ENCODE assay signal across 35 cellular contexts in the genomic region with DNA sequence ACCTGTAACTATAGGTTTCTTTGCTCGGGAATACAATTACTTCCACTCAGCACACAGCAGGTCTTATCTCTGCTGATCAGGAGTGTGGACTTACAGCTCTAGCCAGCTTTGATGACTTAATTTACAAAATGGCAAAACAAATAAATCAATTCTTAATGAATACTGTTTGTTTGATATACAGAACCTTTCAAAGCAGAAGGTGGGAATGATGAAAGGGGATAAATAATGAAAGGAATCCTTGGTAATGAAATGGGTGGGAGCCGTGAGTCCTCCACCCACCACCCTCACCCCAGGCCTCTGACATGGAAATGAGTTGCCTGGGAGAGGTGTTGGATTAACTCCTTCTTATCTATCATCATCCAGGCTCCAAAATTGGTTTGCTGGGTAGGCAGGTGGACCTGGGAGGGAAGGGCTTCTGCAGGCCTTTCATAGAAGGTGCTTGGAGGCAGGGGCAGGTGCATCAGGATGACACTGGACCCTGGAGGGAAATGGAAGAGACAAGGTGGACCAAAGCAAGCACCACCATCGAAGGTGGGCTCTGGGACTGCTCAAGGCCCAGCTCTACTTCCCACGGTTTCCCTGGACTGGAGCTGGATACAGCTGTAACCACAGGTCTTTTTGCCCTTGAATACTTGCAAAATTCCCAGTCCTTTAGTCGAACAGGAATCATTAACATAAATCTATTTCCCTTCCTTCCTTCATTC. TPM values are rescaled to one million over a fixed set of nuclear protein-coding genes. Genes with fewer than 3 reads are reported as not detected.
A peak's percentile ranks its signal among the peaks of the same experiment; 100 is the strongest.
DNase-seq lines count a peak whose midpoint lies in the region; ATAC-seq and TF ChIP-seq lines count a peak whose summit lies in the region.
"Had no signal": no experiment of that assay in that cellular context is flagged by ENCODE, and none has a peak within 500 bp of the region (broad histone marks: within the 10 kb centered on the region; RNA-seq: fewer than 3 reads in every experiment).

No MANE protein-coding gene starts in this region.

- H3K18ac ChIP-seq in trophoblast cell (ENCODE audit: low read length) = no peak overlapping the region

- no peaks in the 10 kb centered on the region for H3K27me3 ChIP-seq in trophoblast cell (ENCODE audit: insufficient read depth, low read length)
- H3K27me3 ChIP-seq: brain microvascular endothelial cell, neutrophil, Peyer's patch, uterus had no signal

- no peak overlapping the region for H2BK12ac ChIP-seq in trophoblast cell (ENCODE audit: low read length)

- H3K4me3 ChIP-seq in trophoblast cell (ENCODE audit: low read depth, low read length) = no peak overlapping the region
- H3K4me3 ChIP-seq: left ventricle myocardium inferior, Peyer's patch, uterus had no signal

- peaks cover 64% of the 10 kb centered on the region for H3K36me3 Mint-ChIP-seq in stimulated activated memory B cell treated with anti-CD40 and anti-IgM and Interleukin-4, amounts not matched to agents 10 μg/mL and 1 μg/mL and 100 μg/mL, for 72 hours

- peak in 2 of 3 experiments; percentile 25 to 57 for DNase-seq in NCI-H1417 (lab: John Stamatoyannopoulos, UW)
- no peak for DNase-seq in NCI-H1417 treated with DMSO at 0.1 percent for 48 hours (lab: John Stamatoyannopoulos, UW)
- DNase-seq in NCI-H2081 (lab: John Stamatoyannopoulos, UW) = peak; percentile 50 to 76
- no peak for DNase-seq in T-helper 1 cell
- no peak for DNase-seq in trophoblast cell
- no peak for DNase-seq in activated CD4-positive, alpha-beta T cell treated with anti-CD3 and anti-CD28 coated beads for 48 hours
- DNase-seq: 8988T; activated CD4-positive, alpha-beta T cell treated with anti-CD3 and anti-CD28 coated beads, Interleukin-2, amount 10 ng/mL, durations not matched to agents 24 days and 14 days; activated CD8-positive, alpha-beta memory T cell treated with anti-CD3 and anti-CD28 coated beads for 24 hours; activated T-cell treated with anti-CD3 and anti-CD28 coated beads for 4 hours; amniotic stem cell; brain microvascular endothelial cell; Calu3; cerebellar nuclear complex; dermis blood vessel endothelial cell; endodermal cell; left ventricle myocardium inferior; NCI-H1048; NCI-H510A treated with DMSO at 0.1 percent for 48 hours; Peyer's patch; right cardiac atrium; SHP77 treated with DMSO at 0.1 percent for 48 hours; stimulated activated CD4-positive, alpha-beta T cell treated with anti-CD3 and anti-CD28 coated beads, Interleukin-1b, Interleukin-23, amount 100 ng/mL, for 48 hours; stimulated activated naive CD8-positive, alpha-beta T cell treated with anti-CD3 and anti-CD28 coated beads, Interleukin-15, amount 100 ng/mL, for 72 hours; SW 1271; T1000; uterus; WERI-Rb-1 had no signal

- H3K27ac Mint-ChIP-seq in stimulated activated memory B cell treated with anti-CD40 and anti-IgM and Interleukin-4, amounts not matched to agents 10 μg/mL and 1 μg/mL and 100 μg/mL, for 72 hours = peak overlapping the region; percentile 81
- H3K27ac Mint-ChIP-seq: activated naive CD4-positive, alpha-beta T cell treated with anti-CD3 and anti-CD28 coated beads, Interleukin-2, amount 50 U/mL, for 24 hours; endodermal cell had no signal

- no peaks in the 10 kb centered on the region for H3K27me3 Mint-ChIP-seq in stimulated activated memory B cell treated with anti-CD40 and anti-IgM and Interleukin-4, amounts not matched to agents 10 μg/mL and 1 μg/mL and 100 μg/mL, for 72 hours
- H3K27me3 Mint-ChIP-seq: activated CD4-positive, alpha-beta T cell treated with anti-CD3 and anti-CD28 coated beads, Interleukin-2, amount 10 ng/mL, durations not matched to agents 24 days and 14 days; activated naive CD4-positive, alpha-beta T cell treated with anti-CD3 and anti-CD28 coated beads, Interleukin-2, amount 50 U/mL, for 24 hours had no signal

- no peak for TF ChIP-seq CTCF in VCaP (conservative IDR thresholded peaks at IDR 0.05)

- no peak overlapping the region for H3K14ac ChIP-seq in trophoblast cell (ENCODE audit: low read length)

- H3K23ac ChIP-seq in trophoblast cell (ENCODE audit: low read length) = no peak overlapping the region

- H3K36me3 ChIP-seq in trophoblast cell (ENCODE audit: control insufficient read depth in 1 of 2, insufficient read depth in 2 of 2, low read length in 2 of 2) = no peaks in the 10 kb centered on the region
- H3K36me3 ChIP-seq: brain microvascular endothelial cell, left ventricle myocardium inferior, neutrophil, Peyer's patch, uterus, WERI-Rb-1 had no signal

- H3K4me3 Mint-ChIP-seq in stimulated activated memory B cell treated with anti-CD40 and anti-IgM and Interleukin-4, amounts not matched to agents 10 μg/mL and 1 μg/mL and 100 μg/mL, for 72 hours = no peak overlapping the region
- H3K4me3 Mint-ChIP-seq: activated CD4-positive, alpha-beta T cell treated with anti-CD3 and anti-CD28 coated beads, Interleukin-2, amount 10 ng/mL, durations not matched to agents 24 days and 14 days; activated naive CD4-positive, alpha-beta T cell treated with anti-CD3 and anti-CD28 coated beads, Interleukin-2, amount 50 U/mL, for 24 hours; endodermal cell; stimulated activated naive CD8-positive, alpha-beta T cell treated with anti-CD3 and anti-CD28 coated beads, Interleukin-15, amount 100 ng/mL, for 72 hours had no signal

- no peak overlapping the region for H2BK5ac ChIP-seq in trophoblast cell (ENCODE audit: low read depth, low read length, poor library complexity)

- H3K27ac ChIP-seq in VCaP (peak overlapping the region; percentile 72; the same call in 1 of the 2 replicates), trophoblast cell (ENCODE audit: low read depth, low read length) (no peak overlapping the region)
- H3K27ac ChIP-seq: brain microvascular endothelial cell, C4-2B, left ventricle myocardium inferior, neutrophil, Peyer's patch, WERI-Rb-1 had no signal

- H4K12ac ChIP-seq in trophoblast cell (ENCODE audit: low read depth, low read length) = no peak overlapping the region

- no peak overlapping the region for H2AFZ ChIP-seq in trophoblast cell (ENCODE audit: insufficient read depth, low read length, poor library complexity)

- H3K9ac ChIP-seq in trophoblast cell (ENCODE audit: low read length) = no peak overlapping the region

- no CpG with 5 or more reads among the region's 5 CpGs for WGBS in trophoblast cell (ENCODE audit: extremely low coverage, insufficient coverage, insufficient read length)

- no peak for ATAC-seq in stimulated activated memory B cell treated with anti-CD40 and anti-IgM and Interleukin-4, amounts not matched to agents 10 μg/mL and 1 μg/mL and 100 μg/mL, for 72 hours
- ATAC-seq: HCT116; right cardiac atrium; stimulated activated naive CD8-positive, alpha-beta T cell treated with anti-CD3 and anti-CD28 coated beads, Interleukin-15, amount 100 ng/mL, for 72 hours had no signal

- H3K9me3 Mint-ChIP-seq in stimulated activated memory B cell treated with anti-CD40 and anti-IgM and Interleukin-4, amounts not matched to agents 10 μg/mL and 1 μg/mL and 100 μg/mL, for 72 hours = no peaks in the 10 kb centered on the region
- H3K9me3 Mint-ChIP-seq: activated CD4-positive, alpha-beta T cell treated with anti-CD3 and anti-CD28 coated beads, Interleukin-2, amount 10 ng/mL, durations not matched to agents 24 days and 14 days; activated naive CD4-positive, alpha-beta T cell treated with anti-CD3 and anti-CD28 coated beads, Interleukin-2, amount 50 U/mL, for 24 hours; endodermal cell; stimulated activated naive CD8-positive, alpha-beta T cell treated with anti-CD3 and anti-CD28 coated beads, Interleukin-15, amount 100 ng/mL, for 72 hours had no signal

- H2AK5ac ChIP-seq in trophoblast cell (ENCODE audit: low read length) = no peak overlapping the region

- H3K79me1 ChIP-seq in trophoblast cell (ENCODE audit: low read length) = no peaks in the 10 kb centered on the region

- peaks cover 55% of the 10 kb centered on the region for H3K4me1 Mint-ChIP-seq in stimulated activated memory B cell treated with anti-CD40 and anti-IgM and Interleukin-4, amounts not matched to agents 10 μg/mL and 1 μg/mL and 100 μg/mL, for 72 hours

- H3K9me3 ChIP-seq in trophoblast cell (ENCODE audit: insufficient read depth, low read depth, low read length) = no peaks in the 10 kb centered on the region
- H3K9me3 ChIP-seq: left ventricle myocardium inferior, neutrophil, Peyer's patch, uterus had no signal

- no peak overlapping the region for H3K4me2 ChIP-seq in trophoblast cell (ENCODE audit: low read length)

- no peak overlapping the region for H3K4ac ChIP-seq in trophoblast cell (ENCODE audit: low read depth, low read length)

- H2BK120ac ChIP-seq in trophoblast cell (ENCODE audit: insufficient read depth, low read length, poor library complexity) = no peak overlapping the region

- H4K91ac ChIP-seq in trophoblast cell (ENCODE audit: low read depth, low read length) = no peak overlapping the region

- no peaks in the 10 kb centered on the region for H3K79me2 ChIP-seq in trophoblast cell (ENCODE audit: control insufficient read depth, insufficient read depth, low read length, poor library complexity)

- peaks cover 6 to 13% of the 10 kb centered on the region in 2 experiments for H3K4me1 ChIP-seq in trophoblast cell (ENCODE audit: control insufficient read depth in 1 of 2, insufficient read depth in 2 of 2, low read length in 2 of 2)

- H4K8ac ChIP-seq in trophoblast cell (ENCODE audit: low read depth, low read length) = no peak overlapping the region

RNA-seq across cellular contexts. Expression of a gene that starts 23.0 kb away (rescaled TPM):
- polyA plus RNA-seq in trophoblast cell (2013) = 0.08 TPM in 1 of 2 replicates, not detected in the other
- polyA plus RNA-seq: keratinocyte, right cardiac atrium had no signal

RNA-seq across cellular contexts. Expression of a gene that starts 57.8 kb away (rescaled TPM):
- 2.4 and 3.4 TPM in 2 replicates for polyA plus RNA-seq in trophoblast cell (2013)
- polyA plus RNA-seq: keratinocyte had no signal

Comparison
In these comparisons a context has a peak if more than half of its experiments do, and no peak if none do; other contexts are left out.
1. DNase-seq: peak in NCI-H1417 (2 of 3) and NCI-H2081 (2 of 2); none in NCI-H1417 treated with DMSO at 0.1 percent for 48 hours (single experiment), T-helper 1 cell (0 of 5), trophoblast cell (0 of 2) and activated CD4-positive, alpha-beta T cell treated with anti-CD3 and anti-CD28 coated beads for 48 hours (single experiment).